8 cellular contexts compared by ENCODE assay signal in the genomic region with DNA sequence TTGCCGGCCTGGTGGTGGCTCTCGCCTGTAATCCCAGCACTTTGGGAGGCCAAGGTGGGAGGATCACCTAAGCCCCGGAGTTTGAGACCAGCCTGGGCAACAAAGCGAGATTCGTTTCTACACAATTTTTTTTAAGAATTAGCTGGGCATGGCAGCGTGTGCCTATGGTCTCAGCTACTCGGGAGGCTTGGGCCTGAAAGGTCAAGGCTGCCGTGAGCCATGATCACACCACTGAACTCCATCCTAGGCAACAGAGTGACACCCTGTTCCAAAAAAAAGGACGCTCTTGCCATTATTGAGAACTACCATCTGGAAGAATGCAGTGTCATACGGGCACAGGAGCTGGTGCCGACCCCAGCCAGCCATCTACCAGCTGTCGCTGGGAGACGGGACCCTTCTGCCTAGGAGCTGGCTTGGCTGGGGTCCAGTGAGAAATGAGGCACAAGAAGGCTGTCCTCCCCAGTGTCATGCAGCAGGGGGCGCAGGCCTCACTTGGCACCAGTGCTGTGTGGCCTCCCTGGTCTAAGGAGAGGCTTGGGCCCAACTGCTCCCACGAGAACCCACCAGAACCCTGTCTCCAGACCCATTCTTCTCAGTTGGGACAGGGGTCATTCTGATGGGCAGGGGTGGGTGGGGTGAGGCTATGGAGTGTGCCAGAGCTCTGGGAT. TPM values are rescaled to one million over a fixed set of nuclear protein-coding genes. Genes with fewer than 3 reads are reported as not detected.
DNase-seq lines count a peak whose midpoint lies in the region; ATAC-seq and TF ChIP-seq lines count a peak whose summit lies in the region.

No MANE protein-coding gene starts in this region.

- H3K27ac ChIP-seq in 22Rv1 (no peak overlapping the region), esophagus squamous epithelium (no peak overlapping the region), substantia nigra (ENCODE audit: low read depth, low read length, poor library complexity, severe bottlenecking) (no peak overlapping the region)

- intact Hi-C loops in esophagus squamous epithelium (cut with DNase I): no loop called here

- no peak overlapping the region for H3K4me3 ChIP-seq in esophagus squamous epithelium

- ATAC-seq in GM21360 (IDR thresholded peaks at IDR 0.05; ENCODE audit: unreplicated experiment): no peak

- no peaks in the 10 kb centered on the region for H3K9me3 ChIP-seq in esophagus squamous epithelium

- whole genome bisulfite sequencing in esophagus squamous epithelium, 2 donors: 64 to 93% methylated on average over 7 to 8 of the region's 15 CpGs

- peaks cover 36 to 100% (median 46%) of the 10 kb centered on the region in 3 donors for H3K36me3 ChIP-seq in esophagus squamous epithelium

- TF ChIP-seq CTCF in 22Rv1 (IDR thresholded peaks at IDR 0.05) (peak; percentile 78), GM12872 (IDR thresholded peaks at IDR 0.05; ENCODE audit: insufficient read depth, low read depth, low read length) (peak; percentile 89), esophagus squamous epithelium (IDR thresholded peaks at IDR 0.05) (peak in 5 of 6 experiments; percentile 50 to 71 (median 59))

- TF ChIP-seq POLR2A in esophagus squamous epithelium (IDR thresholded peaks at IDR 0.05): no peak

- no peaks in the 10 kb centered on the region for H3K27me3 ChIP-seq in esophagus squamous epithelium

- DNase-seq in NCI-H69 (lab: John Stamatoyannopoulos, UW) (peak; percentile 65), activated T-cell treated with anti-CD3 and anti-CD28 coated beads for 24 hours (ENCODE audit: low read depth) (peak; percentile 54), esophagus squamous epithelium (lab: John Stamatoyannopoulos, UW) (no peak), non-pigmented ciliary epithelial cell (ENCODE audit: low read depth) (peak; percentile 10), substantia nigra (lab: John Stamatoyannopoulos, UW) (peak in 40 of 49 donors; percentile 1 to 73 (median 33))

- H3K4me1 ChIP-seq in esophagus squamous epithelium: no peaks in the 10 kb centered on the region

RNA-seq across cellular contexts. Expression of a gene that starts 12.2 kb away (rescaled TPM):
- total RNA-seq in esophagus squamous epithelium: 10 to 100 TPM in 1 of 4 donors, 1 to 10 TPM in 3; 4.8 to 11.8 (median 7.6) TPM

RNA-seq across cellular contexts. Expression of a gene that starts 33.9 kb away (rescaled TPM):
- 10 to 100 TPM; 44.2 to 76.9 (median 56.3) TPM for total RNA-seq in esophagus squamous epithelium

RNA-seq across cellular contexts. Expression of a gene that starts 43.2 kb away (rescaled TPM):
- total RNA-seq in esophagus squamous epithelium: 1 to 10 TPM in 1 of 4 donors, not detected in 3; 1.6 TPM

RNA-seq across cellular contexts. Expression of a gene that starts 47.0 kb away (rescaled TPM):
- not detected for total RNA-seq in esophagus squamous epithelium

RNA-seq across cellular contexts. Expression of a gene that starts 49.8 kb away (rescaled TPM):
- 100 to 1,000 TPM in 1 of 4 donors, 10 to 100 TPM in 3; 46.4 to 122 (median 64.0) TPM for total RNA-seq in esophagus squamous epithelium
